Comparison of ENCODE assay signal across 5 cellular contexts in the genomic region with DNA sequence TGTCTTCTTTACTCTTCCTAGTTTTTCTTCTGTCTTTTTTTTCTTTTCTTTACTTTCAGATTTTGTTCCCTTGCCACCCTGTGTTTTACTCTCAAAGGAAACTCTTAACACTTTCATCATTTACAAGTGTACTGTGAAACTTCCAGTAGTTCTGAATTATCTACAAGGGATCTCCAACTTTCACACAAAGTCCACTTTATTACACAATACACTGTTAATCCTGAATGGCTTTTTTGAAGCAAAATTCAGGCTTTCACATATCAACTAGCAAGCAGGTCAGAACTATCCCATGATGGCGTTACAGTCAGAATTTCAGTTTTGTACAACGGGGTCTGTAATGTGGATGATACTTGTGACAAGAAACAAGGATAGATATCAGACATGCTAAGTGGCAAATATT.
"Had no signal": no experiment of that assay in that cellular context is flagged by ENCODE, and none has a peak within 500 bp of the region (broad histone marks: within the 10 kb centered on the region; RNA-seq: fewer than 3 reads in every experiment).

No MANE protein-coding gene starts in this region.

- ATAC-seq: GM23338 had no signal

- H3K9ac ChIP-seq: KMS-11 had no signal

- H3K4me3 ChIP-seq: GM23338 had no signal

- DNase-seq: H9, HCEC 1CT, KBM-7 had no signal

- H3K27ac ChIP-seq: KMS-11 had no signal
